In the genomic region with DNA sequence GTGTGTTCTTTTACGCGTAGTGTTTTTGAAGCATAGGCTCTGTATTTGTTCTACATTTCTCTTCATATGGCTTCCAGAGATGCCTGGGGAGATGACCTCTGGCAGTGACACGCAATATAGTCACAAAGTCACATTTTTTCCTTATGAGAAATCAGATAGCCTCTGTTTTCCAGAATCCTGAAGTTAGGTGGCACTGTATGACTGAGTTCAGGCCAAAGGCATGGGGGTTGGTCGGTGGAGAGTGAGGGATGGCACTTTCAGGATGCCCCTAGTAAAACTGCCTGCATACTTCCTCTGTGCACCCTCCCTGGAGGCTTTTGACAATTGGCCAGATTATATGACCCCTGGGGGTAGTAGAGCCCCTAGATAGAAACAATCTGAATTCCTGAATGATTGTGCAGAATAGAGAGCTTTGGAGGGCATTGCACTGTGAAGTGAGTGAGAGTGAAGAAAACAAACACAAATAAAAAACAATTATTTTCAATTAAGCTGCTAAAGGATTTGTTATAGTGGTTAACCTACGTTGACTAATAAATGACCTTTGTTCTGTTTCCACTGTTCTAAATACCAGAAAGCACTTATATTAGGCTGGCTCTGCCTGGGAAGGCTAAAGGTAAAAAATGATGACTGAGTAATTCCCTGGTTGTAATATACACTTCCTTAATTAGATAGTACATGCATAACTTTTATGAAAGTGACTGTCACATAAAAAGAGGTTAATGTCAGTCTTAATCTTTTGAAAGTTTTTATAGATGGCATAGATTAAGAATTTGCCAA, we compare ENCODE assay signal across 13 cellular contexts.
A peak's percentile ranks its signal among the peaks of the same experiment; 100 is the strongest.
DNase-seq lines count a peak whose midpoint lies in the region; ATAC-seq and TF ChIP-seq lines count a peak whose summit lies in the region.
"Had no signal": no experiment of that assay in that cellular context is flagged by ENCODE, and none has a peak within 500 bp of the region (broad histone marks: within the 10 kb centered on the region; RNA-seq: fewer than 3 reads in every experiment).

No MANE protein-coding gene starts in this region.

- no peak for ATAC-seq in upper lobe of right lung
- ATAC-seq: heart right ventricle had no signal

- peak; percentile 16 for TF ChIP-seq CTCF in choroid plexus epithelial cell (conservative IDR thresholded peaks at IDR 0.05; ENCODE audit: low read depth, low read length)
- TF ChIP-seq CTCF in osteocyte (IDR thresholded peaks at IDR 0.05): peak; percentile 45
- TF ChIP-seq CTCF in transverse colon (IDR thresholded peaks at IDR 0.05): no peak
- no peak for TF ChIP-seq CTCF in upper lobe of right lung (IDR thresholded peaks at IDR 0.05)
- TF ChIP-seq CTCF in right atrium auricular region (IDR thresholded peaks at IDR 0.05): no peak

- no peak for TF ChIP-seq EP300 in transverse colon (IDR thresholded peaks at IDR 0.05; ENCODE audit: low read depth)

- H3K4me3 ChIP-seq in choroid plexus epithelial cell (ENCODE audit: low read depth, low read length) (no peak overlapping the region), transverse colon (no peak overlapping the region), upper lobe of right lung (no peak overlapping the region), right atrium auricular region (no peak overlapping the region)
- H3K4me3 ChIP-seq: heart right ventricle had no signal

- H3K27ac ChIP-seq in transverse colon (no peak overlapping the region), upper lobe of right lung (no peak overlapping the region), right atrium auricular region (no peak overlapping the region)
- H3K27ac ChIP-seq: heart right ventricle had no signal

- H3K36me3 ChIP-seq in transverse colon (no peaks in the 10 kb centered on the region), upper lobe of right lung (no peaks in the 10 kb centered on the region), right atrium auricular region (no peaks in the 10 kb centered on the region)
- H3K36me3 ChIP-seq: heart right ventricle had no signal

- no peak for TF ChIP-seq POLR2A in transverse colon (IDR thresholded peaks at IDR 0.05)

- intact Hi-C loops in transverse colon (cut with DNase I; ENCODE audit: low total_unique reads) (no loop called here), upper lobe of right lung (cut with DNase I) (no loop called here)

- in situ Hi-C loops in transverse colon (cut with MboI; ENCODE audit: low pct_ligation_motif_present in 1 of 4, low pct_unique_long_range_greater_than_20kb in 1 of 4, low sequenced_read_pairs in 3 of 4): no loop called here

- H3K9me3 Mint-ChIP-seq in osteocyte (ENCODE audit: unreplicated experiment): no peaks in the 10 kb centered on the region
- H3K9me3 Mint-ChIP-seq: mesothelial cell of epicardium had no signal

- DNase-seq in ELR (ENCODE audit: low read depth): peak; percentile 89
- DNase-seq in NCI-H460 (ENCODE audit: extremely low read depth, low read depth): peak; percentile 50
- DNase-seq in choroid plexus epithelial cell (ENCODE audit: low read depth): peak; percentile 48
- no peak for DNase-seq in osteocyte (ENCODE audit: extremely low spot score, unreplicated experiment)
- no peak for DNase-seq in transverse colon
- DNase-seq in upper lobe of right lung: no peak
- DNase-seq in right atrium auricular region (ENCODE audit: low spot score): no peak
- DNase-seq in occipital lobe (lab: John Stamatoyannopoulos, UW): no peak
- DNase-seq: activated naive CD4-positive, alpha-beta T cell treated with anti-CD3 and anti-CD28 coated beads, Interleukin-2, amount 10 ng/mL, durations not matched to agents 7 days and 5 days; CD4-positive, alpha-beta memory T cell; heart right ventricle; NCI-H187 had no signal

- H3K27ac Mint-ChIP-seq in osteocyte (ENCODE audit: unreplicated experiment): peak overlapping the region; percentile 75
- H3K27ac Mint-ChIP-seq: activated naive CD4-positive, alpha-beta T cell treated with anti-CD3 and anti-CD28 coated beads, Interleukin-2, amount 10 ng/mL, durations not matched to agents 7 days and 5 days; CD4-positive, alpha-beta memory T cell; mesothelial cell of epicardium had no signal

- H3K36me3 Mint-ChIP-seq in osteocyte (ENCODE audit: unreplicated experiment): no peaks in the 10 kb centered on the region
- H3K36me3 Mint-ChIP-seq: activated naive CD4-positive, alpha-beta T cell treated with anti-CD3 and anti-CD28 coated beads, Interleukin-2, amount 10 ng/mL, durations not matched to agents 7 days and 5 days; CD4-positive, alpha-beta memory T cell; mesothelial cell of epicardium had no signal

- no peaks in the 10 kb centered on the region for H3K4me1 ChIP-seq in transverse colon
- no peaks in the 10 kb centered on the region for H3K4me1 ChIP-seq in upper lobe of right lung
- no peaks in the 10 kb centered on the region for H3K4me1 ChIP-seq in right atrium auricular region
- H3K4me1 ChIP-seq: heart right ventricle had no signal

- H3K9me3 ChIP-seq in transverse colon (no peaks in the 10 kb centered on the region), upper lobe of right lung (no peaks in the 10 kb centered on the region), right atrium auricular region (peaks cover 0 to 6% of the 10 kb centered on the region in 2 donors)

- H3K4me1 Mint-ChIP-seq in osteocyte (ENCODE audit: unreplicated experiment): peaks cover 18% of the 10 kb centered on the region
- H3K4me1 Mint-ChIP-seq: activated naive CD4-positive, alpha-beta T cell treated with anti-CD3 and anti-CD28 coated beads, Interleukin-2, amount 10 ng/mL, durations not matched to agents 7 days and 5 days; CD4-positive, alpha-beta memory T cell had no signal

- WGBS in transverse colon (ENCODE audit: low coverage in 1 of 2), 2 donors: 56 to 59% methylated on average over 3 to 5 of the region's 5 CpGs

- H3K4me3 Mint-ChIP-seq in osteocyte (ENCODE audit: unreplicated experiment): no peak overlapping the region
- H3K4me3 Mint-ChIP-seq: activated naive CD4-positive, alpha-beta T cell treated with anti-CD3 and anti-CD28 coated beads, Interleukin-2, amount 10 ng/mL, durations not matched to agents 7 days and 5 days; CD4-positive, alpha-beta memory T cell; mesothelial cell of epicardium had no signal

- no peaks in the 10 kb centered on the region for H3K27me3 Mint-ChIP-seq in osteocyte (ENCODE audit: unreplicated experiment)
- H3K27me3 Mint-ChIP-seq: activated naive CD4-positive, alpha-beta T cell treated with anti-CD3 and anti-CD28 coated beads, Interleukin-2, amount 10 ng/mL, durations not matched to agents 7 days and 5 days; CD4-positive, alpha-beta memory T cell had no signal

- H3K27me3 ChIP-seq in transverse colon: no peaks in the 10 kb centered on the region
- no peaks in the 10 kb centered on the region for H3K27me3 ChIP-seq in upper lobe of right lung
- H3K27me3 ChIP-seq in right atrium auricular region: no peaks in the 10 kb centered on the region
- H3K27me3 ChIP-seq: heart right ventricle had no signal

Comparison
In these comparisons a context has a peak if more than half of its experiments do, and no peak if none do; other contexts are left out.
1. DNase-seq: peak in ELR (single experiment), NCI-H460 (single experiment) and choroid plexus epithelial cell (single experiment); none in osteocyte (single experiment), transverse colon (single experiment), upper lobe of right lung (single experiment), right atrium auricular region (single experiment) and occipital lobe (single experiment).
2. CTCF ChIP-seq: peak in choroid plexus epithelial cell (single experiment) and osteocyte (single experiment); none in transverse colon (0 of 5), upper lobe of right lung (single experiment) and right atrium auricular region (0 of 2).